ENCODE assay signal across 19 cellular contexts in the genomic region with DNA sequence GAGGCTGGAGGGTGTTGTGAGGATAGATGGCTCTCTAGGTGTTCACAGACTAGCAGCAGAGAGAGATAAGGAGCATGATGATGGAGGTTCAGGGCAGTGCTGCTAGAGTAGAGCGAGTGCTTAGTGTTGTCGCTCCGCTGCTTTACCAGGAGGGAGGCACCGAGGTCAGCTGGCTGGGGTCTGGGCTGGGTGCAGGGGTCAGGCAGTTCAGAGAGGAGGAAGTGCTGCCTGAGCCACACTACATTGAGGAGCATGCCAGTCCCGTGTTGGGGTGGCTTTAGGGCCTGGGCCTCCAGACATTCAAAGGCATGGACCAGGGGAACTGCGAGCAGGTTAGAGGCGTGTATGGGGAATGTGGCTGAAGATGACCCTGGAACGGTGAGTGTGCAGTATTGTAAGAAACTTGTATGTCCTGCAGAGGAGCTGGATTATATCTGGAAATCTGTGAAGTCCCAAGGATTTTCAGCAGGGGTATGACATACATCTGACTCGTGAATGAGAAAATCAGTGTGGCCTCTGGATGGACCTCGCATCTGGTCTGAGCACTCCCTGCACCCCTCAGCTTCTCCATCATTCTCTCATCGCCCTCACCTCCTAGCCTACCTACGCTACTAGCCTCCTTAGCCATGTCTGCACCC.
DNase-seq lines count a peak whose midpoint lies in the region; ATAC-seq and TF ChIP-seq lines count a peak whose summit lies in the region.
"Had no signal": no experiment of that assay in that cellular context is flagged by ENCODE, and none has a peak within 500 bp of the region (broad histone marks: within the 10 kb centered on the region; RNA-seq: fewer than 3 reads in every experiment).

No MANE protein-coding gene starts in this region.

- no peak overlapping the region for H3K4me3 ChIP-seq in right cardiac atrium (ENCODE audit: low read length)
- H3K4me3 ChIP-seq: K562 had no signal

- no peak overlapping the region for H3K4me3 Mint-ChIP-seq in stimulated activated naive CD8-positive, alpha-beta T cell treated with anti-CD3 and anti-CD28 coated beads, Interleukin-15, amount 100 ng/mL, for 72 hours
- H3K4me3 Mint-ChIP-seq: activated CD4-positive, alpha-beta memory T cell treated with anti-CD3 and anti-CD28 coated beads for 36 hours; CD14-positive monocyte; stimulated activated memory B cell treated with anti-CD40 and anti-IgM and Interleukin-4, amounts not matched to agents 10 μg/mL and 1 μg/mL and 100 μg/mL, for 72 hours had no signal

- H3K27ac ChIP-seq in RWPE1 (peak overlapping the region; percentile 98), angular gyrus (ENCODE audit: low read depth, low read length) (peak overlapping the region; percentile 57), right cardiac atrium (ENCODE audit: low read length) (peak overlapping the region; percentile 69)

- no peaks in the 10 kb centered on the region for H3K27me3 ChIP-seq in right cardiac atrium (ENCODE audit: control insufficient read depth, insufficient read depth)

- no peaks in the 10 kb centered on the region for H3K9me3 Mint-ChIP-seq in stimulated activated naive CD8-positive, alpha-beta T cell treated with anti-CD3 and anti-CD28 coated beads, Interleukin-15, amount 100 ng/mL, for 72 hours
- H3K9me3 Mint-ChIP-seq: activated CD4-positive, alpha-beta memory T cell treated with anti-CD3 and anti-CD28 coated beads for 36 hours; stimulated activated memory B cell treated with anti-CD40 and anti-IgM and Interleukin-4, amounts not matched to agents 10 μg/mL and 1 μg/mL and 100 μg/mL, for 72 hours had no signal

- no peaks in the 10 kb centered on the region for H3K9me3 ChIP-seq in right cardiac atrium (ENCODE audit: control insufficient read depth, low read length)

- no peak for ATAC-seq in right cardiac atrium
- ATAC-seq in stimulated activated naive CD8-positive, alpha-beta T cell treated with anti-CD3 and anti-CD28 coated beads, Interleukin-15, amount 100 ng/mL, for 72 hours = no peak
- ATAC-seq in HG02678 (IDR thresholded peaks at IDR 0.05; ENCODE audit: unreplicated experiment) = no peak
- ATAC-seq: K562; stimulated activated memory B cell treated with anti-CD40 and anti-IgM and Interleukin-4, amounts not matched to agents 10 μg/mL and 1 μg/mL and 100 μg/mL, for 72 hours had no signal

- WGBS in right cardiac atrium = 93% methylated on average over 12 of the region's 12 CpGs

- H3K27me3 Mint-ChIP-seq in stimulated activated naive CD8-positive, alpha-beta T cell treated with anti-CD3 and anti-CD28 coated beads, Interleukin-15, amount 100 ng/mL, for 72 hours = no peaks in the 10 kb centered on the region
- H3K27me3 Mint-ChIP-seq: activated CD4-positive, alpha-beta memory T cell treated with anti-CD3 and anti-CD28 coated beads for 36 hours; progenitor cell of endocrine pancreas; stimulated activated memory B cell treated with anti-CD40 and anti-IgM and Interleukin-4, amounts not matched to agents 10 μg/mL and 1 μg/mL and 100 μg/mL, for 72 hours had no signal

- H3K27ac Mint-ChIP-seq in stimulated activated naive CD8-positive, alpha-beta T cell treated with anti-CD3 and anti-CD28 coated beads, Interleukin-15, amount 100 ng/mL, for 72 hours = peak overlapping the region; percentile 49 to 85
- H3K27ac Mint-ChIP-seq: activated CD4-positive, alpha-beta memory T cell treated with anti-CD3 and anti-CD28 coated beads for 36 hours; progenitor cell of endocrine pancreas; stimulated activated memory B cell treated with anti-CD40 and anti-IgM and Interleukin-4, amounts not matched to agents 10 μg/mL and 1 μg/mL and 100 μg/mL, for 72 hours had no signal

- no peak for TF ChIP-seq CTCF in RWPE1 (conservative IDR thresholded peaks at IDR 0.05; ENCODE audit: low read depth)

- H3K4me1 Mint-ChIP-seq in stimulated activated naive CD8-positive, alpha-beta T cell treated with anti-CD3 and anti-CD28 coated beads, Interleukin-15, amount 100 ng/mL, for 72 hours = peaks cover 13% of the 10 kb centered on the region
- H3K4me1 Mint-ChIP-seq: CD14-positive monocyte; stimulated activated memory B cell treated with anti-CD40 and anti-IgM and Interleukin-4, amounts not matched to agents 10 μg/mL and 1 μg/mL and 100 μg/mL, for 72 hours had no signal

- no peak for DNase-seq in RWPE1 (ENCODE audit: low spot score)
- DNase-seq in right cardiac atrium = peak in 2 of 3 donors; percentile 25 to 39
- DNase-seq in stimulated activated naive CD8-positive, alpha-beta T cell treated with anti-CD3 and anti-CD28 coated beads, Interleukin-15, amount 100 ng/mL, for 72 hours = no peak
- DNase-seq in Ammon's horn (ENCODE audit: low spot score) = no peak
- no peak for DNase-seq in stimulated activated CD8-positive, alpha-beta memory T cell treated with anti-CD3 and anti-CD28 coated beads, Interleukin-4, amount 100 ng/mL, for 48 hours
- DNase-seq: activated CD4-positive, alpha-beta memory T cell treated with anti-CD3 and anti-CD28 coated beads for 36 hours; activated effector memory CD4-positive, alpha-beta T cell treated with anti-CD3 and anti-CD28 coated beads, Interleukin-2, amount 50 U/mL, for 16 hours; central memory CD4-positive, alpha-beta T cell; midbrain; NCI-H1417 treated with DMSO at 0.1 percent for 48 hours; NCI-H524; stimulated activated CD4-positive, alpha-beta T cell treated with anti-CD3 and anti-CD28 coated beads, Interleukin-4, amount 100 ng/mL, for 1 hour; T-helper 9 cell had no signal

- H3K4me1 ChIP-seq in right cardiac atrium (ENCODE audit: control insufficient read depth, insufficient read depth, low read length) = peaks cover 6% of the 10 kb centered on the region

- POLR2A ChIA-PET in RWPE1 (lab: Yijun Ruan, JAX; ENCODE audit: low non-redundant PET) = no interaction called here

- CTCF ChIA-PET in RWPE1 (lab: Yijun Ruan, JAX) = no interaction called here

- intact Hi-C loops in right cardiac atrium (cut with DNase I) = loop anchor here in 2 of 4 donors (10.0 kb wide), 2 partner anchors 61 to 71 kb away; partner anchors contain the start of gene IGF2R (in 1 of the 2)

Comparison
In these comparisons a context has a peak if more than half of its experiments do, and no peak if none do; other contexts are left out.
1. DNase-seq: peak in right cardiac atrium (2 of 3); none in RWPE1 (single experiment), stimulated activated naive CD8-positive, alpha-beta T cell treated with anti-CD3 and anti-CD28 coated beads, Interleukin-15, amount 100 ng/mL, for 72 hours (0 of 2), Ammon's horn (single experiment) and stimulated activated CD8-positive, alpha-beta memory T cell treated with anti-CD3 and anti-CD28 coated beads, Interleukin-4, amount 100 ng/mL, for 48 hours (single experiment).
2. Peak in every context shown above with its lines, with median percentiles within 50 percentile points of each other: H3K27ac ChIP-seq.